Comparison of ENCODE assay signal across 8 cellular contexts in the genomic region with DNA sequence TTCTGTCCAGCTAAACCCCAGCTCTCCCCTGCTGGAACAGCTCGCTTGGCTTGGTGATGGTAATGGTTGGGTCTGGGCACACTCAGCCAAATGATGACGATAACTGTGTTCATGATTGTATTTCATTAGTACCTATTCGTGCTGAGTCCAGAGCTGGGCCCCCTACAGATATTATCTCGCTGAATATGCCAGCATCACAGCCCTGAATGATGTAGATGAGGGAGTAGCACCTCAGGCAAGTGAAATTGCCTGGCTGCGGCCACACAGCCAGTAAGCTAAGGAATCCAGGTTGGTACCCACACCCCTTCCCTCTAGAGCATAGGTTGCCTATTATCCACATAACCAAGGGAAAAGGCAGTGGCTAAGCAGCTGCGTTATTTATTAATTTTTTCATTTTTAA.
"Had no signal": no experiment of that assay in that cellular context is flagged by ENCODE, and none has a peak within 500 bp of the region (broad histone marks: within the 10 kb centered on the region; RNA-seq: fewer than 3 reads in every experiment).

No MANE protein-coding gene starts in this region.

- ATAC-seq: GM12878 had no signal

- H3K4me3 ChIP-seq: GM12878 had no signal

- DNase-seq: GDM1, GF-D8 had no signal

- FAIRE-seq: G401.6, GM12878, GM12891, GM12892, GM18507, GM19239 had no signal
